In genomic region chr3:72445827-72446405, GRCh38 we compare ENCODE assay signal across 8 cellular contexts. TPM values are rescaled to one million over a fixed set of nuclear protein-coding genes. Genes with fewer than 3 reads are reported as not detected.
DNase-seq lines count a peak whose midpoint lies in the region; TF ChIP-seq lines count a peak whose summit lies in the region.

No MANE protein-coding gene starts in this region.

- H3K27me3 ChIP-seq in esophagus muscularis mucosa (no peaks in the 10 kb centered on the region), prostate gland (replicated peaks; ENCODE audit: insufficient read depth) (no peaks in the 10 kb centered on the region)

- TF ChIP-seq EP300 in esophagus muscularis mucosa (IDR thresholded peaks at IDR 0.05) = no peak

- H3K9me3 ChIP-seq in esophagus muscularis mucosa = no peaks in the 10 kb centered on the region
- no peaks in the 10 kb centered on the region for H3K9me3 ChIP-seq in prostate gland

- CTCF ChIA-PET in RWPE1 (lab: Yijun Ruan, JAX) = no interaction called here

- no peaks in the 10 kb centered on the region for H3K36me3 ChIP-seq in esophagus muscularis mucosa
- no peaks in the 10 kb centered on the region for H3K36me3 ChIP-seq in prostate gland

- no peak for DNase-seq in RWPE1 (ENCODE audit: low spot score)
- no peak for DNase-seq in esophagus muscularis mucosa (ENCODE audit: extremely low spot score)
- no peak for DNase-seq in prostate gland (ENCODE audit: low spot score)
- DNase-seq in mucosa of gallbladder (ENCODE audit: low spot score) = no peak
- no peak for DNase-seq in iPS-NIHi7 (ENCODE audit: extremely low spot score)
- DNase-seq in NCI-H2029 treated with DMSO at 0.1 percent for 48 hours (lab: John Stamatoyannopoulos, UW) = no peak
- DNase-seq in SKM-1 treated with dmso at 0.1 percent for 144 hours (lab: John Stamatoyannopoulos, UW; ENCODE audit: unreplicated experiment) = no peak

- intact Hi-C loops in esophagus muscularis mucosa (cut with DNase I) = loop anchor here (2.0 kb wide), 1 partner anchor 41 kb away; no protein-coding TSS in a partner anchor
- intact Hi-C loops in prostate gland (cut with DNase I) = loop anchor here (5.0 to 10.0 kb wide), 7 partner anchors 101 to 491 kb away; no protein-coding TSS in a partner anchor

- TF ChIP-seq CTCF in RWPE1 (conservative IDR thresholded peaks at IDR 0.05; ENCODE audit: low read depth) (no peak), esophagus muscularis mucosa (IDR thresholded peaks at IDR 0.05) (no peak), prostate gland (IDR thresholded peaks at IDR 0.05) (no peak)

- no peak for TF ChIP-seq POLR2A in esophagus muscularis mucosa (IDR thresholded peaks at IDR 0.05; ENCODE audit: low read depth)
- TF ChIP-seq POLR2A in prostate gland (IDR thresholded peaks at IDR 0.05) = no peak

- peaks cover 25 to 49% (median 41%) of the 10 kb centered on the region in 4 donors for H3K4me1 ChIP-seq in esophagus muscularis mucosa
- peaks cover under 1% of the 10 kb centered on the region for H3K4me1 ChIP-seq in prostate gland (replicated peaks)

- POLR2A ChIA-PET in RWPE1 (lab: Yijun Ruan, JAX; ENCODE audit: low non-redundant PET) = no interaction called here

- peak overlapping the region; percentile 98 for H3K4me3 ChIP-seq in GM08714 (ENCODE audit: low read length)
- peak overlapping the region; percentile 67 to 91 (median 77) for H3K4me3 ChIP-seq in esophagus muscularis mucosa
- H3K4me3 ChIP-seq in prostate gland = peak overlapping the region; percentile 82 to 90

- H3K27ac ChIP-seq in RWPE1 = peak overlapping the region; percentile 93
- peak overlapping the region; percentile 87 to 95 (median 88) for H3K27ac ChIP-seq in esophagus muscularis mucosa (replicated peaks in 1 of 4)
- peak overlapping the region; percentile 93 to 94 for H3K27ac ChIP-seq in prostate gland

- WGBS in esophagus muscularis mucosa = 5% methylated on average over 8 of the region's 8 CpGs
- WGBS in prostate gland = under 1% methylated on average over 8 of the region's 8 CpGs

RNA-seq across cellular contexts. Expression of gene RYBP, which starts 0.5 kb away (rescaled TPM):
- 10 to 100 TPM; 14.2 to 16.6 (median 15.1) TPM for total RNA-seq in esophagus muscularis mucosa
- total RNA-seq in prostate gland = 10 to 100 TPM; 14.6 to 18.2 TPM
- total RNA-seq in mucosa of gallbladder = 14.3 TPM
